Comparison of ENCODE assay signal across 8 cellular contexts in the genomic region with DNA sequence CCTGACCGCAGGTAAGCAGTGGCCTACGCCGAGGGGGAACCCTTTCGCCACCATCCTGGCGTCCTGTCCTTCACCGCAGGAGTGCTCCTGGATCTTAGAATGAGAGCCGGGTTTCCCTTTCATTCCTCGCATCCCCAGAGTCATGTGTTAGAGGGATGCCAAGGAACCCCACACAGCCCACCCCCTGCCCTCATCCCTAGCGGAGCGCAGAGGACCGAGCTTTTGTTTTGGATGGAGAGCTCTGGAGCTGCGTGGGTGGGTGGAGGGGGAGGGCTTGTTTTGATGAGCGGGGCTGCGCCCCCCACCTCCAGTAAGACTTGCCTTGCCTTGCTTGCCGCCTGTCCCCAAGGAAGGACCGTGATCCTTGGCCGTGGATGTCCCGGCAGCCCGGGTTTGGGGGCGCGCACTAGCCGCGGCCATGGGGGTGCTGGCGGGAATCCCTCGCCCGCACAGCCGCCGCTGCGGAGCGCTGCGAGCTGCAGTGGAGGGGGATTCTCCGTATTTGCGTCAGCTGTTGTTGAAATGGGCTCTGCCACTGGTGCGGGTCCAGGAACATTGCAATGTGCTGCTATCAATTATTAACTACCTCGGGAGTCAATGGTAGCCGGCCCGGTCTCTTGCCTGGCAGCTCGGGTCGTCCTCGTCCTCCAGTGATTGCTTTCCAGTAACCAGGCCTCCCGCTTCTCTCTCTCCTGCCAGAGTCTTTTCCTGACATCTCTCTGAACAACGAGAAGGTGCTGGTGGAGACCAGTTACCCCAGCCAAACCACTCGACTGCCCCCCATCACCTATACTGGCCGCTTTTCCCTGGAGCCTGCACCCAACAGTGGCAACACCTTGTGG. TPM values are rescaled to one million over a fixed set of nuclear protein-coding genes. Genes with fewer than 3 reads are reported as not detected.
DNase-seq lines count a peak whose midpoint lies in the region; ATAC-seq and TF ChIP-seq lines count a peak whose summit lies in the region.

No MANE protein-coding gene starts in this region.

- H3K36me3 Mint-ChIP-seq in CD4-positive, alpha-beta memory T cell, result peaks cover 3 to 10% of the 10 kb centered on the region in 2 donors

- H3K27ac Mint-ChIP-seq in CD4-positive, alpha-beta memory T cell, result peak overlapping the region in 4 of 7 donors; percentile 27 to 89 (median 74)

- ATAC-seq in HG03571 (IDR thresholded peaks at IDR 0.05; ENCODE audit: unreplicated experiment), result no peak
- ATAC-seq in GM21381 (IDR thresholded peaks at IDR 0.05; ENCODE audit: unreplicated experiment), result no peak

- WGBS in lower leg skin, 2 donors, result 10 to 13% methylated on average over 33 to 43 of the region's 44 CpGs

- TF ChIP-seq POLR2A in NB4 (IDR thresholded peaks at IDR 0.05; ENCODE audit: extremely low read depth, insufficient read length), result no peak
- no peak for TF ChIP-seq POLR2A in lower leg skin (IDR thresholded peaks at IDR 0.05)

- no peaks in the 10 kb centered on the region for H3K27me3 Mint-ChIP-seq in CD4-positive, alpha-beta memory T cell

- POLR2A ChIA-PET in CD4-positive, alpha-beta memory T cell (lab: Charles Lee; ENCODE audit: partially characterized antibody), result interaction anchor here (0.6 to 4.7 kb wide), 8 partner anchors 12 to 128 kb away, joined by 3 to 55 read pairs (median 14); partner anchors contain the start of genes ETF1, FAM53C and HSPA9

- no peaks in the 10 kb centered on the region for H3K36me3 ChIP-seq in CD4-positive, alpha-beta memory T cell (ENCODE audit: insufficient read depth, low read length)

- intact Hi-C loops in CD4-positive, alpha-beta memory T cell (cut with micrococcal nuclease), result no loop called here
- intact Hi-C loops in lower leg skin (cut with DNase I; ENCODE audit: low total_unique reads), result loop anchor here (10.0 kb wide), 1 partner anchor 79 kb away; the partner anchor contains the start of gene ETF1

- peak overlapping the region; percentile 17 to 85 for H3K4me3 ChIP-seq in CD4-positive, alpha-beta memory T cell (ENCODE audit: low read length in 2 of 2)
- peak overlapping the region; percentile 52 for H3K4me3 ChIP-seq in NB4 (ENCODE audit: low read depth, low read length)
- peak overlapping the region; percentile 74 for H3K4me3 ChIP-seq in astrocyte of the cerebellum (ENCODE audit: low read depth, low read length)
- peak overlapping the region; percentile 61 for H3K4me3 ChIP-seq in lower leg skin (ENCODE audit: low read depth, poor library complexity, severe bottlenecking)

- no peaks in the 10 kb centered on the region for H3K9me3 ChIP-seq in CD4-positive, alpha-beta memory T cell (ENCODE audit: control insufficient read depth in 1 of 2, low read length in 2 of 2)

- no peak for TF ChIP-seq CTCF in NB4 (IDR thresholded peaks at IDR 0.05; ENCODE audit: low read depth, low read length)
- no peak for TF ChIP-seq CTCF in astrocyte of the cerebellum (IDR thresholded peaks at IDR 0.05; ENCODE audit: low read depth, low read length, missing control alignments)
- TF ChIP-seq CTCF in lower leg skin (IDR thresholded peaks at IDR 0.05), result no peak

- H3K27me3 ChIP-seq in CD4-positive, alpha-beta memory T cell (ENCODE audit: insufficient read depth, low read length), result no peaks in the 10 kb centered on the region

- in situ Hi-C loops in astrocyte of the cerebellum (cut with HindIII; ENCODE audit: low sequenced_read_pairs), result no loop called here

- peak overlapping the region; percentile 82 to 92 (median 87) for H3K4me3 Mint-ChIP-seq in CD4-positive, alpha-beta memory T cell

- peaks cover 13 to 42% (median 24%) of the 10 kb centered on the region in 4 donors for H3K4me1 Mint-ChIP-seq in CD4-positive, alpha-beta memory T cell

- CTCF ChIA-PET in CD4-positive, alpha-beta memory T cell (lab: Charles Lee; ENCODE audit: partially characterized antibody), result interaction anchor here (1.2 to 21.4 kb wide), 8 partner anchors 16 to 122 kb away, joined by 3 to 507 read pairs (median 8); partner anchors contain the start of genes ETF1 and KDM3B

- H3K4me1 ChIP-seq in CD4-positive, alpha-beta memory T cell (ENCODE audit: insufficient read depth, low read length), result peaks cover 31% of the 10 kb centered on the region

- H3K9me3 Mint-ChIP-seq in CD4-positive, alpha-beta memory T cell, result peaks cover 0 to 4% (median 0%) of the 10 kb centered on the region in 8 donors

- H3K27ac ChIP-seq in CD4-positive, alpha-beta memory T cell (ENCODE audit: low read depth, low read length), result peak overlapping the region; percentile 90
- H3K27ac ChIP-seq in temporal lobe (ENCODE audit: low read depth, low read length), result peak overlapping the region; percentile 20

- peak in 1 of 5 donors; percentile 9 for DNase-seq in CD4-positive, alpha-beta memory T cell
- DNase-seq in NB4 (ENCODE audit: low read depth) (no peak), astrocyte of the cerebellum (ENCODE audit: low read depth) (no peak), lower leg skin (ENCODE audit: low spot score in 2 of 2) (no peak), SKM-1 (lab: John Stamatoyannopoulos, UW; ENCODE audit: unreplicated experiment) (no peak)

RNA-seq across cellular contexts. Expression of gene EGR1, which starts 1.0 kb away (rescaled TPM):
- 1 to 10 TPM; 1.1 TPM for total RNA-seq in CD4-positive, alpha-beta memory T cell
- 1 to 10 TPM in 1 of 2 donors, not detected in 1; 1.4 TPM for polyA plus RNA-seq in CD4-positive, alpha-beta memory T cell
- 100 to 1,000 TPM in 1 of 4 donors, 10 to 100 TPM in 3; 37.5 to 110 (median 47.8) TPM for total RNA-seq in lower leg skin
- 3.2 TPM for total RNA-seq in temporal lobe

RNA-seq across cellular contexts. Expression of gene REEP2, which starts 27.4 kb away (rescaled TPM):
- total RNA-seq in CD4-positive, alpha-beta memory T cell, result not detected
- polyA plus RNA-seq in CD4-positive, alpha-beta memory T cell, result under 1 TPM in 1 of 2 donors, not detected in 1; 0.57 TPM
- total RNA-seq in lower leg skin, result 1 to 10 TPM in 3 of 4 donors, under 1 TPM in 1; 0.95 to 7.6 (median 1.8) TPM
- total RNA-seq in temporal lobe, result 73.5 TPM
